In the genomic region with DNA sequence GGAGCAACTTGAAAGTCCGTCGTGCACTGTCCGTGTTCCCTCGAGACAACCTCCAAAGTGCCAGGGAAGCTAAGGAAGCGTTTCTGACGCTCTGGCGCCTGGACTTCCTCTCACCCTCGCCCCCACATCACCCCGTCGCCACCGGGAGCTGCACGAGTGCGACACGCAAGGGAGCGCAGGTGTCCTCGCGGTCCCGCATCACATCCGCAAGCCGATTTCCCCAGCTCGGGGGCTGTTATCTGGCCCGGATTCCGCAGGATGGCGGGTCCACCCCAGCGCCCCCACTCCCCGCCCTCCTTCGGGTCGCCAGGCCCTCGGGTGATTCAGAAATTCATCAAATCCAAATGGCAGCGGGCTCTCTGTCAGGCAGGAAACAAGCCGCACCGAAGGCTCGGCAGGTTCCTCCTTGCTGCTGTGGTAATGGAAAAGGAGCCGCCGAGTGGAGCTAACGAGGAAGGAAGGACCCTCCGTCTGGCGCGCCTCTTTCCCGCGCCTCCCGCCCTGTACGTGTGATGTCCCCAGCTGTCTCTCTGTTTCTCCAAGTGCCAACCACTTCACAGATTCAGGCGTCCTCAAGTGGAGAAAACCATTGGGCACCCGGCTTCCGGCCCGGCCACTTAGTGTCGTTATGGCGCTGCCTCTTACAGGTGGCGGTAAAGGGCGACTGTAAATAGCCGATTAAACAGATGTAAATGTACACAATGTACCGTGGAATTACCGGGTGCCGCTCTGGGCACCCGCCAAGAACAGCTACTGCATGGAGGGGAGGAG, we compare ENCODE assay signal across 8 cellular contexts. TPM values are rescaled to one million over a fixed set of nuclear protein-coding genes. Genes with fewer than 3 reads are reported as not detected.
DNase-seq lines count a peak whose midpoint lies in the region; ATAC-seq and TF ChIP-seq lines count a peak whose summit lies in the region.

No MANE protein-coding gene starts in this region.

- H3K9me3 ChIP-seq in Loucy (ENCODE audit: insufficient read depth, low read depth, low read length) (no peaks in the 10 kb centered on the region), RWPE2 (ENCODE audit: severe bottlenecking) (no peaks in the 10 kb centered on the region)

- no peaks in the 10 kb centered on the region for H3K36me3 ChIP-seq in BJ (ENCODE audit: control insufficient read depth, insufficient read depth, low read length)
- no peaks in the 10 kb centered on the region for H3K36me3 ChIP-seq in Loucy (ENCODE audit: insufficient read depth, low read length)
- H3K36me3 ChIP-seq in RWPE2 (ENCODE audit: low read depth): no peaks in the 10 kb centered on the region

- no peak for DNase-seq in BJ (ENCODE audit: low read depth)
- peak; percentile 62 for DNase-seq in RWPE2 (ENCODE audit: low spot score)
- peak; percentile 41 for DNase-seq in activated gamma-delta T cell treated with Interleukin-2 at 50 U/mL for 16 hours
- DNase-seq in glutamatergic neuron: peak; percentile 54
- DNase-seq in osteocyte (ENCODE audit: extremely low spot score, unreplicated experiment): peak; percentile 86
- no peak for DNase-seq in type B pancreatic cell (ENCODE audit: extremely low spot score, unreplicated experiment)

- H3K27me3 ChIP-seq in BJ (ENCODE audit: control insufficient read depth, insufficient read depth, low read length): peaks cover 19% of the 10 kb centered on the region
- no peaks in the 10 kb centered on the region for H3K27me3 ChIP-seq in Loucy (ENCODE audit: insufficient read depth, low read length, poor library complexity, severe bottlenecking)
- H3K27me3 ChIP-seq in RWPE2 (ENCODE audit: insufficient read depth, poor library complexity, severe bottlenecking): no peaks in the 10 kb centered on the region

- peaks cover 27% of the 10 kb centered on the region for H4K20me1 ChIP-seq in Loucy (ENCODE audit: insufficient read depth, low read length, poor library complexity, severe bottlenecking)

- H3F3A ChIP-seq in Loucy (ENCODE audit: low read depth): peaks cover 11% of the 10 kb centered on the region

- H3K27ac Mint-ChIP-seq in glutamatergic neuron (ENCODE audit: unreplicated experiment) (peak overlapping the region; percentile 95), osteocyte (ENCODE audit: unreplicated experiment) (peak overlapping the region; percentile 96), type B pancreatic cell (peak overlapping the region; percentile 95)

- peak overlapping the region; percentile 68 for H3K27ac ChIP-seq in RWPE2 (ENCODE audit: poor library complexity, severe bottlenecking)

- H3K27me3 Mint-ChIP-seq in glutamatergic neuron (ENCODE audit: unreplicated experiment) (peaks cover 23% of the 10 kb centered on the region), osteocyte (ENCODE audit: unreplicated experiment) (peaks cover 9% of the 10 kb centered on the region), type B pancreatic cell (peaks cover 42% of the 10 kb centered on the region)

- peak; percentile 36 for ATAC-seq in GM21447 (IDR thresholded peaks at IDR 0.05; ENCODE audit: unreplicated experiment)
- peak; percentile 18 for ATAC-seq in RWPE2 (ENCODE audit: low read depth)

- peak overlapping the region; percentile 91 for H3K4me2 ChIP-seq in Loucy (ENCODE audit: low read depth, low read length, poor library complexity, severe bottlenecking)

- H3K9ac ChIP-seq in Loucy (ENCODE audit: low read depth, low read length, poor library complexity, severe bottlenecking): peak overlapping the region; percentile 83

- H3K4me1 ChIP-seq in Loucy (ENCODE audit: insufficient read depth, low read length, poor library complexity, severe bottlenecking) (peaks cover 74% of the 10 kb centered on the region), RWPE2 (ENCODE audit: insufficient read depth, poor library complexity, severe bottlenecking) (peaks cover 7% of the 10 kb centered on the region)

- no peaks in the 10 kb centered on the region for H3K36me3 Mint-ChIP-seq in glutamatergic neuron (ENCODE audit: unreplicated experiment)
- no peaks in the 10 kb centered on the region for H3K36me3 Mint-ChIP-seq in osteocyte (ENCODE audit: unreplicated experiment)
- H3K36me3 Mint-ChIP-seq in type B pancreatic cell: no peaks in the 10 kb centered on the region

- H3K4me3 ChIP-seq in BJ (ENCODE audit: low read depth, low read length) (peak overlapping the region; percentile 90), Loucy (ENCODE audit: low read length, poor library complexity, severe bottlenecking) (peak overlapping the region; percentile 85), RWPE2 (ENCODE audit: severe bottlenecking) (peak overlapping the region; percentile 67)

- H3K79me2 ChIP-seq in Loucy (ENCODE audit: insufficient read depth, low read length): peaks cover 36% of the 10 kb centered on the region

- peak overlapping the region; percentile 87 for H2AFZ ChIP-seq in Loucy (ENCODE audit: low read length)

- CTCF ChIA-PET in BJ (lab: Yijun Ruan, JAX): interaction anchor here (1.0 to 1.4 kb wide), 6 partner anchors 18 to 95 kb away, joined by 3 to 7 read pairs (median 3); no protein-coding TSS in a partner anchor

- no peaks in the 10 kb centered on the region for H3K9me2 ChIP-seq in Loucy (replicated peaks; ENCODE audit: low read depth, low read length)

- peaks cover 34% of the 10 kb centered on the region for H3K4me1 Mint-ChIP-seq in glutamatergic neuron (ENCODE audit: low read depth, unreplicated experiment)
- H3K4me1 Mint-ChIP-seq in osteocyte (ENCODE audit: unreplicated experiment): peaks cover 36% of the 10 kb centered on the region
- H3K4me1 Mint-ChIP-seq in type B pancreatic cell (ENCODE audit: unreplicated experiment): peaks cover 32% of the 10 kb centered on the region

- H3K9me3 Mint-ChIP-seq in glutamatergic neuron (ENCODE audit: unreplicated experiment) (peaks cover 20% of the 10 kb centered on the region), osteocyte (ENCODE audit: unreplicated experiment) (no peaks in the 10 kb centered on the region), type B pancreatic cell (no peaks in the 10 kb centered on the region)

- peak overlapping the region; percentile 96 for H3K4me3 Mint-ChIP-seq in glutamatergic neuron (ENCODE audit: unreplicated experiment)
- H3K4me3 Mint-ChIP-seq in osteocyte (ENCODE audit: unreplicated experiment): peak overlapping the region; percentile 96
- H3K4me3 Mint-ChIP-seq in type B pancreatic cell: peak overlapping the region; percentile 99

- POLR2A ChIA-PET in BJ (lab: Charles Lee): interaction anchor here (0.5 to 0.6 kb wide), 2 partner anchors 121 to 1772 kb away, joined by 4 to 24 read pairs; no protein-coding TSS in a partner anchor

- TF ChIP-seq CTCF in BJ (IDR thresholded peaks at IDR 0.05; ENCODE audit: insufficient read depth, low read depth, low read length) (no peak), Loucy (conservative IDR thresholded peaks at IDR 0.05; ENCODE audit: low read length) (peak; percentile 28; the same call in 1 of the 2 replicates), RWPE2 (IDR thresholded peaks at IDR 0.05; ENCODE audit: poor library complexity, severe bottlenecking) (peak; percentile 12), glutamatergic neuron (IDR thresholded peaks at IDR 0.05; ENCODE audit: partially characterized antibody, unreplicated experiment) (no peak), osteocyte (IDR thresholded peaks at IDR 0.05) (peak; percentile 26), type B pancreatic cell (conservative IDR thresholded peaks at IDR 0.05) (peak; percentile 29)

RNA-seq across cellular contexts. Expression of a gene that starts 0.9 kb away (rescaled TPM):
- polyA plus RNA-seq in BJ (2011; rRNA removed): 14.5 and 24.2 TPM in 2 replicates
- polyA minus RNA-seq in BJ (2011; rRNA and poly(A)+ RNA removed): 30.8 and 32.2 TPM in 2 replicates
- total RNA-seq in glutamatergic neuron (ENCODE audit: unreplicated experiment) (22.6 TPM), osteocyte (44.2 and 47.7 TPM in 2 replicates), type B pancreatic cell (ENCODE audit: low replicate concordance) (17.0 and 28.2 TPM in 2 replicates)

Comparison
In these comparisons a context has a peak if more than half of its experiments do, and no peak if none do; other contexts are left out.
1. DNase-seq: peak in RWPE2 (single experiment), activated gamma-delta T cell treated with Interleukin-2 at 50 U/mL for 16 hours (single experiment), glutamatergic neuron (single experiment) and osteocyte (single experiment); none in BJ (single experiment) and type B pancreatic cell (single experiment).
2. CTCF ChIP-seq: peak in Loucy (single experiment), RWPE2 (single experiment), osteocyte (single experiment) and type B pancreatic cell (single experiment); none in BJ (single experiment) and glutamatergic neuron (single experiment).
3. Peak in every context shown above with its lines, with median percentiles within 50 percentile points of each other: H3K4me3 ChIP-seq, H3K27ac Mint-ChIP-seq and H3K4me3 Mint-ChIP-seq.